ENCODE assay signal across 9 cellular contexts in the genomic region with DNA sequence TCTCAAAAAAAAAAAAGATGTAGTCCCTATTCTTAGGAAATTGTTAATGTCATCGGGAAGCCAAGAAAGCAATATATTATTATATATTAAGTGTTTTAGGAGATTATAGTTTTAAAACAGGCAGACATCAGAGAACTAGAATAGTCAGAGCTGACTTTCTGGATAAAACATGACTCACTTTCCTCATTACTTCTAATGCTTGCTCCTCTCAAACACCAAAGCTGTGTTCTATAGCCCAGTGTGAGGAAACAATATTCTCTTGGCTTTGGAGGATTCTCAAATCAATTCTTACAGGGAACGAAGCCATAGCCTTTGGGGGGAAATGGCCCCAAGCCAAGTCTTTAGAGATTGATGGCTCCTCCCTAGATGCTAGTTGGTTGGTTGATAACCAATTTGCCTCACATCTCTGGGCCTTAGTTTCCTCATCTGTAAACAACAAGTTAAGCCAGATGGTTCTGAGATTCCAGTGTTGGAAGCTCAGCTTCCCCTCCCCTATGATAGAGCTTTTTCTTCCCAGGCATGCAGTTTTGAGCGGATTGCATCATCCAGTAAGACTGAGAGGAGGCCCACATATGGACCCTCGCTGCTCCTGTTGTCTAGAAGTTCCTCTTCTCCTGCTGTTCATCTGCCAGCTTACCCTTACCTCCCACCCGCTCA. TPM values are rescaled to one million over a fixed set of nuclear protein-coding genes. Genes with fewer than 3 reads are reported as not detected.
A peak's percentile ranks its signal among the peaks of the same experiment; 100 is the strongest.
DNase-seq lines count a peak whose midpoint lies in the region; ATAC-seq, FAIRE-seq and TF ChIP-seq lines count a peak whose summit lies in the region.
"Had no signal": no experiment of that assay in that cellular context is flagged by ENCODE, and none has a peak within 500 bp of the region (broad histone marks: within the 10 kb centered on the region; RNA-seq: fewer than 3 reads in every experiment).

No MANE protein-coding gene starts in this region.

- peaks cover 16% of the 10 kb centered on the region for H3K36me3 ChIP-seq in astrocyte (ENCODE audit: insufficient read depth, low read length)
- no peaks in the 10 kb centered on the region for H3K36me3 ChIP-seq in hepatocyte (replicated peaks; ENCODE audit: insufficient read depth, low read depth)
- H3K36me3 ChIP-seq in urinary bladder (ENCODE audit: insufficient read depth): peaks cover 2% of the 10 kb centered on the region

- peaks cover 17% of the 10 kb centered on the region for H3K36me3 Mint-ChIP-seq in activated CD4-positive, alpha-beta memory T cell treated with anti-CD3 and anti-CD28 coated beads for 36 hours
- peaks cover 33% of the 10 kb centered on the region for H3K36me3 Mint-ChIP-seq in activated CD4-positive, alpha-beta memory T cell treated with anti-CD3 and anti-CD28 coated beads, Interleukin-2, amount 10 ng/mL, durations not matched to agents 7 days and 5 days (ENCODE audit: low read depth)
- H3K36me3 Mint-ChIP-seq in astrocyte (ENCODE audit: low read depth, unreplicated experiment): peaks cover 9% of the 10 kb centered on the region

- H3K4me1 ChIP-seq in astrocyte (ENCODE audit: insufficient read depth, low read length) (peaks cover 16% of the 10 kb centered on the region), hepatocyte (ENCODE audit: insufficient read depth) (no peaks in the 10 kb centered on the region), urinary bladder (ENCODE audit: insufficient read depth) (peaks cover 2% of the 10 kb centered on the region)

- H3K27ac Mint-ChIP-seq in activated CD4-positive, alpha-beta memory T cell treated with anti-CD3 and anti-CD28 coated beads for 36 hours: peak overlapping the region; percentile 60
- no peak overlapping the region for H3K27ac Mint-ChIP-seq in activated CD4-positive, alpha-beta memory T cell treated with anti-CD3 and anti-CD28 coated beads, Interleukin-2, amount 10 ng/mL, durations not matched to agents 7 days and 5 days
- H3K27ac Mint-ChIP-seq in astrocyte (ENCODE audit: unreplicated experiment): peak overlapping the region; percentile 98

- H4K20me1 ChIP-seq in astrocyte (ENCODE audit: insufficient read depth, low read length) (peaks cover 74% of the 10 kb centered on the region), hepatocyte (ENCODE audit: insufficient read depth, poor library complexity, severe bottlenecking) (peaks cover 20% of the 10 kb centered on the region)

- H3K27me3 ChIP-seq in astrocyte (ENCODE audit: insufficient read depth, low read length) (no peaks in the 10 kb centered on the region), hepatocyte (no peaks in the 10 kb centered on the region)
- H3K27me3 ChIP-seq: BLaER1 had no signal

- no peak for ATAC-seq in GM18505 (IDR thresholded peaks at IDR 0.05; ENCODE audit: unreplicated experiment)

- no peaks in the 10 kb centered on the region for H3K27me3 Mint-ChIP-seq in activated CD4-positive, alpha-beta memory T cell treated with anti-CD3 and anti-CD28 coated beads for 36 hours
- no peaks in the 10 kb centered on the region for H3K27me3 Mint-ChIP-seq in activated CD4-positive, alpha-beta memory T cell treated with anti-CD3 and anti-CD28 coated beads, Interleukin-2, amount 10 ng/mL, durations not matched to agents 7 days and 5 days
- H3K27me3 Mint-ChIP-seq in astrocyte (ENCODE audit: low read depth, unreplicated experiment): no peaks in the 10 kb centered on the region

- intact Hi-C loops in activated CD4-positive, alpha-beta memory T cell treated with anti-CD3 and anti-CD28 coated beads for 36 hours (cut with micrococcal nuclease): no loop called here

- no peaks in the 10 kb centered on the region for H3K9me3 Mint-ChIP-seq in activated CD4-positive, alpha-beta memory T cell treated with anti-CD3 and anti-CD28 coated beads for 36 hours
- no peaks in the 10 kb centered on the region for H3K9me3 Mint-ChIP-seq in activated CD4-positive, alpha-beta memory T cell treated with anti-CD3 and anti-CD28 coated beads, Interleukin-2, amount 10 ng/mL, durations not matched to agents 7 days and 5 days
- no peaks in the 10 kb centered on the region for H3K9me3 Mint-ChIP-seq in astrocyte (ENCODE audit: unreplicated experiment)

- DNase-seq in activated CD4-positive, alpha-beta memory T cell treated with anti-CD3 and anti-CD28 coated beads for 36 hours: no peak
- no peak for DNase-seq in activated CD4-positive, alpha-beta memory T cell treated with anti-CD3 and anti-CD28 coated beads, Interleukin-2, amount 10 ng/mL, durations not matched to agents 7 days and 5 days
- DNase-seq in astrocyte (ENCODE audit: low read depth) (peak; percentile 71), hepatocyte (ENCODE audit: low spot score) (peak; percentile 35), NK-92 (lab: John Stamatoyannopoulos, UW; ENCODE audit: unreplicated experiment) (no peak)
- no peak for DNase-seq in effector CD4-positive, alpha-beta T cell

- peaks cover 29% of the 10 kb centered on the region for H3K4me1 Mint-ChIP-seq in activated CD4-positive, alpha-beta memory T cell treated with anti-CD3 and anti-CD28 coated beads for 36 hours (ENCODE audit: low read depth)
- H3K4me1 Mint-ChIP-seq in activated CD4-positive, alpha-beta memory T cell treated with anti-CD3 and anti-CD28 coated beads, Interleukin-2, amount 10 ng/mL, durations not matched to agents 7 days and 5 days: peaks cover 28% of the 10 kb centered on the region
- peaks cover 26% of the 10 kb centered on the region for H3K4me1 Mint-ChIP-seq in astrocyte (ENCODE audit: low read depth, unreplicated experiment)

- CTCF ChIA-PET in activated CD4-positive, alpha-beta memory T cell treated with anti-CD3 and anti-CD28 coated beads for 36 hours (lab: Charles Lee): interaction anchor here (0.6 to 1.5 kb wide), 3 partner anchors 26 to 1016 kb away, joined by 3 to 5 read pairs (median 3); no protein-coding TSS in a partner anchor
- CTCF ChIA-PET in activated CD4-positive, alpha-beta memory T cell treated with anti-CD3 and anti-CD28 coated beads, Interleukin-2, amount 10 ng/mL, durations not matched to agents 7 days and 5 days (lab: Charles Lee): no interaction called here

- 84% methylated on average over 5 of the region's 5 CpGs for WGBS in hepatocyte (ENCODE audit: low lambda C conversion rate, missing lambda C conversion rate)
- 60% methylated on average over 5 of the region's 5 CpGs for WGBS in urinary bladder

- H3K9me3 ChIP-seq in astrocyte (ENCODE audit: insufficient read depth, low read depth, low read length): no peaks in the 10 kb centered on the region
- no peaks in the 10 kb centered on the region for H3K9me3 ChIP-seq in hepatocyte (ENCODE audit: low read depth)
- H3K9me3 ChIP-seq: BLaER1 had no signal

- H2AFZ ChIP-seq in astrocyte (ENCODE audit: low read depth, low read length) (no peak overlapping the region), hepatocyte (no peak overlapping the region)

- H3K4me2 ChIP-seq in astrocyte (ENCODE audit: low read length) (no peak overlapping the region), hepatocyte (no peak overlapping the region)
- H3K4me2 ChIP-seq: BLaER1 had no signal

- POLR2A ChIA-PET in activated CD4-positive, alpha-beta memory T cell treated with anti-CD3 and anti-CD28 coated beads for 36 hours (lab: Charles Lee): no interaction called here
- POLR2A ChIA-PET in activated CD4-positive, alpha-beta memory T cell treated with anti-CD3 and anti-CD28 coated beads, Interleukin-2, amount 10 ng/mL, durations not matched to agents 7 days and 5 days (lab: Charles Lee): interaction anchor here (1.0 to 1.1 kb wide), 2 partner anchors 12 to 23 kb away, joined by 3 to 4 read pairs; partner anchors contain the start of gene NMT1

- no peak for TF ChIP-seq POLR2A in GM18505 (IDR thresholded peaks at IDR 0.05; ENCODE audit: borderline replicate concordance, extremely low read depth, insufficient read depth, insufficient read length)

- H3K27ac ChIP-seq in astrocyte (ENCODE audit: low read depth, low read length) (no peak overlapping the region), hepatocyte (peak overlapping the region; percentile 58), urinary bladder (ENCODE audit: low read depth) (peak overlapping the region; percentile 63)
- H3K27ac ChIP-seq: BLaER1 had no signal

- no peak for TF ChIP-seq CTCF in astrocyte (IDR thresholded peaks at IDR 0.05; ENCODE audit: insufficient read depth, low read depth, low read length)
- TF ChIP-seq CTCF in hepatocyte (IDR thresholded peaks at IDR 0.05; ENCODE audit: poor library complexity): no peak

- FAIRE-seq in astrocyte (lab: Jason Lieb, UNC): no peak

- H3K9ac ChIP-seq in astrocyte (ENCODE audit: low read length): no peak overlapping the region
- H3K9ac ChIP-seq: BLaER1 had no signal

- H3K4me3 ChIP-seq in astrocyte (ENCODE audit: insufficient read depth, low read depth, low read length) (no peak overlapping the region), hepatocyte (no peak overlapping the region), urinary bladder (ENCODE audit: low read depth, low read length) (no peak overlapping the region)
- H3K4me3 ChIP-seq: BLaER1 had no signal

- no peaks in the 10 kb centered on the region for H3K9me2 ChIP-seq in hepatocyte (replicated peaks; ENCODE audit: insufficient read depth)

- H3K79me2 ChIP-seq in astrocyte (ENCODE audit: insufficient read depth, low read length) (peaks cover 86% of the 10 kb centered on the region), hepatocyte (peaks cover 88% of the 10 kb centered on the region)

- no peak overlapping the region for H3K4me3 Mint-ChIP-seq in activated CD4-positive, alpha-beta memory T cell treated with anti-CD3 and anti-CD28 coated beads for 36 hours
- H3K4me3 Mint-ChIP-seq in activated CD4-positive, alpha-beta memory T cell treated with anti-CD3 and anti-CD28 coated beads, Interleukin-2, amount 10 ng/mL, durations not matched to agents 7 days and 5 days: no peak overlapping the region
- peak overlapping the region; percentile 10 for H3K4me3 Mint-ChIP-seq in astrocyte (ENCODE audit: unreplicated experiment)

RNA-seq across cellular contexts. Expression of gene NMT1, which starts 12.4 kb away (rescaled TPM):
- 100 to 1,000 TPM; 158 TPM for total RNA-seq in activated CD4-positive, alpha-beta memory T cell treated with anti-CD3 and anti-CD28 coated beads for 36 hours
- total RNA-seq in activated CD4-positive, alpha-beta memory T cell treated with anti-CD3 and anti-CD28 coated beads, Interleukin-2, amount 10 ng/mL, durations not matched to agents 7 days and 5 days: 100 to 1,000 TPM; 114 TPM
- total RNA-seq in astrocyte (114 and 130 TPM in 2 replicates), hepatocyte (68.5 and 71.2 TPM in 2 replicates), urinary bladder (31.4 TPM)
- polyA plus RNA-seq in hepatocyte (90.1 and 126 TPM in 2 replicates), urinary bladder (50.1 TPM)

RNA-seq across cellular contexts. Expression of gene DCAKD, which starts 22.1 kb away (rescaled TPM):
- total RNA-seq in activated CD4-positive, alpha-beta memory T cell treated with anti-CD3 and anti-CD28 coated beads for 36 hours: 10 to 100 TPM; 32.0 to 34.0 TPM
- 10 to 100 TPM; 25.9 to 26.2 TPM for total RNA-seq in activated CD4-positive, alpha-beta memory T cell treated with anti-CD3 and anti-CD28 coated beads, Interleukin-2, amount 10 ng/mL, durations not matched to agents 7 days and 5 days
- total RNA-seq in astrocyte (34.8 and 43.3 TPM in 2 replicates), hepatocyte (31.3 and 47.4 TPM in 2 replicates), urinary bladder (26.5 TPM)
- polyA plus RNA-seq in hepatocyte (29.9 and 33.3 TPM in 2 replicates), urinary bladder (39.4 TPM)

RNA-seq across cellular contexts. Expression of gene PLCD3, which starts 58.8 kb away (rescaled TPM):
- total RNA-seq in activated CD4-positive, alpha-beta memory T cell treated with anti-CD3 and anti-CD28 coated beads for 36 hours: 1 to 10 TPM; 4.3 to 4.4 TPM
- 1 to 10 TPM; 2.7 to 3.1 TPM for total RNA-seq in activated CD4-positive, alpha-beta memory T cell treated with anti-CD3 and anti-CD28 coated beads, Interleukin-2, amount 10 ng/mL, durations not matched to agents 7 days and 5 days
- 76.5 and 92.0 TPM in 2 replicates for total RNA-seq in astrocyte
- total RNA-seq in hepatocyte: 49.2 and 69.7 TPM in 2 replicates
- 35.7 and 41.8 TPM in 2 replicates for polyA plus RNA-seq in hepatocyte
- 18.1 TPM for total RNA-seq in urinary bladder
- 84.1 TPM for polyA plus RNA-seq in urinary bladder

Comparison
In these comparisons a context has a peak if more than half of its experiments do, and no peak if none do; other contexts are left out.
1. DNase-seq: peak in astrocyte (single experiment) and hepatocyte (single experiment); none in activated CD4-positive, alpha-beta memory T cell treated with anti-CD3 and anti-CD28 coated beads for 36 hours (single experiment), activated CD4-positive, alpha-beta memory T cell treated with anti-CD3 and anti-CD28 coated beads, Interleukin-2, amount 10 ng/mL, durations not matched to agents 7 days and 5 days (single experiment), effector CD4-positive, alpha-beta T cell (single experiment) and NK-92 (single experiment).